In the genomic region with DNA sequence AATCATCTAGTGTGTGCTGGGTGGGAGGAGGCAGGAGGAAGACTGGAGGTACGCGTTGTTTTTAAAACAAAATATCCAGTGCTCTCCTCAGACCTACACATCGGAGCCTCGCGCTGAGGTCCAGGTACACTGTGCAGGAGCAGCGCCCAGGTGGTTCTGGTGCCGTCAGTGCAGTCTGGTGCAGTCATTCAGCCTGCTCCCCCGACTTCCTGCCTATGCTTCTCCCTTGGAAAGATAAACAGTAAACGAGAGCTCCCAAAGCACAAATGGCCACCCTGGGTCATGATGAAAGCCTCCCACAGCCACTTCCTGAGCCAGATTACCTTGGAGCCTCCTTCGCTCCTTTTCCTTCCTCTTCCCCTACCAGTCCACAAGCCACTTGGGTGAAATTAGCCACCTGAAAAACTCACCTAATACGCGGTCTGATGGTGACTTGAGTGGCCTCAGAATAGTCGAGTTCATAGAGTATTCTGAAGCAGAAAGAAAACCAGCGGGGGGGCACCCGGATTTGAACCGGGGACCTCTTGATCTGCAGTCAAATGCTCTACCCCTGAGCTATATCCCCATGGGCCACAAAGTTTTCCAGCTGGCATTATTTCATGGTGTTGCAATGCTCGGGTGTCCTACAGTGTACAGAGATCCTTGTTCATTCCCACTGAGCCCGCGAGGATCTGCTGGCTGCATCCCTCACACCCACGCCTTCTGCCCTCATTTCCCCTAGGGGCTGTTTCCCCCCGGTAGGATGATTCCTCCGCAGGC, we compare ENCODE assay signal across 8 cellular contexts.
DNase-seq lines count a peak whose midpoint lies in the region; ATAC-seq, FAIRE-seq and TF ChIP-seq lines count a peak whose summit lies in the region.

No MANE protein-coding gene starts in this region.

- intact Hi-C loops in kidney (cut with DNase I): no loop called here

- DNase-seq in D341Med (ENCODE audit: low spot score): peak; percentile 60
- DNase-seq in KBM-7: peak; percentile 91
- peak; percentile 59 for DNase-seq in astrocyte (ENCODE audit: low read depth)
- peak; percentile 73 for DNase-seq in kidney
- no peak for DNase-seq in DMS79 (lab: John Stamatoyannopoulos, UW)

- H3K4me1 ChIP-seq in astrocyte (ENCODE audit: insufficient read depth, low read length) (no peaks in the 10 kb centered on the region), kidney (ENCODE audit: control insufficient read depth in 1 of 2, insufficient read depth in 1 of 2, low read depth in 1 of 2, low read length in 2 of 2) (no peaks in the 10 kb centered on the region)

- peaks cover 7% of the 10 kb centered on the region for H3K4me1 Mint-ChIP-seq in astrocyte (ENCODE audit: low read depth, unreplicated experiment)

- H3K27me3 ChIP-seq in astrocyte (ENCODE audit: insufficient read depth, low read length): peaks cover 4% of the 10 kb centered on the region

- no peak for ATAC-seq in HG02642 (IDR thresholded peaks at IDR 0.05; ENCODE audit: poor library complexity, unreplicated experiment)
- ATAC-seq in GM19351 (IDR thresholded peaks at IDR 0.05; ENCODE audit: unreplicated experiment): no peak
- no peak for ATAC-seq in HG03457 (IDR thresholded peaks at IDR 0.05; ENCODE audit: unreplicated experiment)

- H3K36me3 ChIP-seq in astrocyte (ENCODE audit: insufficient read depth, low read length): no peaks in the 10 kb centered on the region
- H3K36me3 ChIP-seq in kidney (ENCODE audit: control insufficient read depth in 1 of 2, insufficient read depth in 2 of 2, low read length in 2 of 2): no peaks in the 10 kb centered on the region

- in situ Hi-C loops in KBM-7 (cut with MboI; ENCODE audit: low pct_unique_long_range_greater_than_20kb, low sequenced_read_pairs): no loop called here

- H3K27ac ChIP-seq in astrocyte (ENCODE audit: low read depth, low read length) (no peak overlapping the region), kidney (ENCODE audit: low read depth in 2 of 2, low read length in 2 of 2) (no peak overlapping the region)

- peak overlapping the region; percentile 14 for H3K27ac Mint-ChIP-seq in astrocyte (ENCODE audit: unreplicated experiment)

- H3K36me3 Mint-ChIP-seq in astrocyte (ENCODE audit: low read depth, unreplicated experiment): no peaks in the 10 kb centered on the region

- peaks cover 2% of the 10 kb centered on the region for H3K9me3 ChIP-seq in astrocyte (ENCODE audit: insufficient read depth, low read depth, low read length)
- H3K9me3 ChIP-seq in kidney (ENCODE audit: control insufficient read depth in 1 of 2, low read length in 2 of 2): no peaks in the 10 kb centered on the region

- no peak overlapping the region for H2AFZ ChIP-seq in astrocyte (ENCODE audit: low read depth, low read length)

- H3K4me3 ChIP-seq in astrocyte (ENCODE audit: insufficient read depth, low read depth, low read length) (no peak overlapping the region), kidney (ENCODE audit: low read length in 2 of 2) (no peak overlapping the region)

- H3K27me3 Mint-ChIP-seq in astrocyte (ENCODE audit: low read depth, unreplicated experiment): peaks cover 7% of the 10 kb centered on the region

- no peaks in the 10 kb centered on the region for H4K20me1 ChIP-seq in astrocyte (ENCODE audit: insufficient read depth, low read length)

- FAIRE-seq in astrocyte (lab: Jason Lieb, UNC): no peak
- FAIRE-seq in kidney (lab: Jason Lieb, UNC): no peak

- no peak overlapping the region for H3K4me2 ChIP-seq in astrocyte (ENCODE audit: low read length)

- H3K9me3 Mint-ChIP-seq in astrocyte (ENCODE audit: unreplicated experiment): peaks cover 6% of the 10 kb centered on the region

- no peaks in the 10 kb centered on the region for H3K79me2 ChIP-seq in astrocyte (ENCODE audit: insufficient read depth, low read length)

- H3K4me3 Mint-ChIP-seq in astrocyte (ENCODE audit: unreplicated experiment): no peak overlapping the region

- H3K9ac ChIP-seq in astrocyte (ENCODE audit: low read length) (no peak overlapping the region), kidney (ENCODE audit: low read length in 2 of 2) (no peak overlapping the region)

- no peak for TF ChIP-seq CTCF in astrocyte (IDR thresholded peaks at IDR 0.05; ENCODE audit: insufficient read depth, low read depth, low read length)
- TF ChIP-seq CTCF in kidney (IDR thresholded peaks at IDR 0.05; ENCODE audit: borderline replicate concordance, extremely low read depth, insufficient read depth): no peak
